Comparison of ENCODE assay signal across 1 cellular context in the genomic region with DNA sequence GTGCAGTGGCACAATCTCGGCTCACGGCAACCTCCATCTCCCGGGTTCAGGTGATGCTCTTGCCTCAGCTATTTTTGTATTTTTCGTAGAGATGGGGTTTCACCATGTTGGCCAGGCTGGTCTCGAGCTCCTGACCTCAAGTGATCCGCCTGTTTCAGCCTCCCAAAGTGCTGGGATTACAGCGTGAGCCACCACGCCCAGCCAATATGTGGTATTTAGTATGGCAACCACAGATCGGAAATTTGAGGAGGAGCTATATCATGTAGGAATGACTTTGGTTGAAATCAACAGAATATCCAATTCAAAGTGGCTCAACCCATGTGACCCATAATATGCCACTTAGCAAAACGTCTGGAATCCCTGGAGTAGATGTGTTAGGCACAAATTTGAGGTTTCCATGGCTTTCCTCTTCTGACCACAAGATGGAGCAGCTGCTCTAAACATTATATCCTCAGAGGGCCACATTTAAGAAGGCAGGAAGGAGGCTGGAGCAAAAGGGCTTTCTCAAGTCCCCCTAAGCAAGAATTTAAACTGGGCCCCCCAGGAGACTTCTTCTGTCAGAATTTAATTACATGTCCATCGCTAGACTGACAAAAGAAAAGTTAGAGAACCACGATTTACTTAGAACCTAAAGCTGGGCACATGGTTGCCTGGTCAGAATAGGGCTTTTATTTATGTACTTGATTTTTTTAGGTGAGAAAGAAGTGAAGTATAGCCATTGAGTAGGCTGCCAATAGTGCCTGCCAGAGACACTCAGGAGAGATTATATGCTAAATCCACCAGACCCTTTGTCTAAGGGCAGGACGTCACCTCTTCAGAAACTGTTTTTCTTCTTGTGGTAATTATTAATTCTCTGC.
TF ChIP-seq lines count a peak whose summit lies in the region.

No MANE protein-coding gene starts in this region.

TF ChIP-seq in K562, 482 proteins besides CTCF, POLR2A, EP300 and RAD21 (continued from another document):
- TF ChIP-seq ZNF395 (CRISPR knock-in tag; IDR thresholded peaks at IDR 0.05) (no peak), DEAF1 (CRISPR knock-in tag; IDR thresholded peaks at IDR 0.05) (peak; percentile 82), SMAD1 (IDR thresholded peaks at IDR 0.05; ENCODE audit: low read depth, low read length, partially characterized antibody) (no peak), NELFE (IDR thresholded peaks at IDR 0.05; ENCODE audit: insufficient read depth, insufficient read length) (no peak), HDAC3 (IDR thresholded peaks at IDR 0.05; ENCODE audit: borderline replicate concordance, partially characterized antibody) (peak; percentile 12), PCBP2 (IDR thresholded peaks at IDR 0.05; ENCODE audit: low read depth, low read length, poor library complexity, severe bottlenecking) (no peak), STAG1 (CRISPR knock-in tag; IDR thresholded peaks at IDR 0.05; ENCODE audit: borderline replicate concordance) (peak; percentile 63; the same call in 1 of the 2 replicates)
- TF ChIP-seq, protein P1, sequence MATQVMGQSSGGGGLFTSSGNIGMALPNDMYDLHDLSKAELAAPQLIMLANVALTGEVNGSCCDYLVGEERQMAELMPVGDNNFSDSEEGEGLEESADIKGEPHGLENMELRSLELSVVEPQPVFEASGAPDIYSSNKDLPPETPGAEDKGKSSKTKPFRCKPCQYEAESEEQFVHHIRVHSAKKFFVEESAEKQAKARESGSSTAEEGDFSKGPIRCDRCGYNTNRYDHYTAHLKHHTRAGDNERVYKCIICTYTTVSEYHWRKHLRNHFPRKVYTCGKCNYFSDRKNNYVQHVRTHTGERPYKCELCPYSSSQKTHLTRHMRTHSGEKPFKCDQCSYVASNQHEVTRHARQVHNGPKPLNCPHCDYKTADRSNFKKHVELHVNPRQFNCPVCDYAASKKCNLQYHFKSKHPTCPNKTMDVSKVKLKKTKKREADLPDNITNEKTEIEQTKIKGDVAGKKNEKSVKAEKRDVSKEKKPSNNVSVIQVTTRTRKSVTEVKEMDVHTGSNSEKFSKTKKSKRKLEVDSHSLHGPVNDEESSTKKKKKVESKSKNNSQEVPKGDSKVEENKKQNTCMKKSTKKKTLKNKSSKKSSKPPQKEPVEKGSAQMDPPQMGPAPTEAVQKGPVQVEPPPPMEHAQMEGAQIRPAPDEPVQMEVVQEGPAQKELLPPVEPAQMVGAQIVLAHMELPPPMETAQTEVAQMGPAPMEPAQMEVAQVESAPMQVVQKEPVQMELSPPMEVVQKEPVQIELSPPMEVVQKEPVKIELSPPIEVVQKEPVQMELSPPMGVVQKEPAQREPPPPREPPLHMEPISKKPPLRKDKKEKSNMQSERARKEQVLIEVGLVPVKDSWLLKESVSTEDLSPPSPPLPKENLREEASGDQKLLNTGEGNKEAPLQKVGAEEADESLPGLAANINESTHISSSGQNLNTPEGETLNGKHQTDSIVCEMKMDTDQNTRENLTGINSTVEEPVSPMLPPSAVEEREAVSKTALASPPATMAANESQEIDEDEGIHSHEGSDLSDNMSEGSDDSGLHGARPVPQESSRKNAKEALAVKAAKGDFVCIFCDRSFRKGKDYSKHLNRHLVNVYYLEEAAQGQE (CRISPR knock-in tag; IDR thresholded peaks at IDR 0.05; ENCODE audit: low read depth): no peak
- TF ChIP-seq, protein P2, sequence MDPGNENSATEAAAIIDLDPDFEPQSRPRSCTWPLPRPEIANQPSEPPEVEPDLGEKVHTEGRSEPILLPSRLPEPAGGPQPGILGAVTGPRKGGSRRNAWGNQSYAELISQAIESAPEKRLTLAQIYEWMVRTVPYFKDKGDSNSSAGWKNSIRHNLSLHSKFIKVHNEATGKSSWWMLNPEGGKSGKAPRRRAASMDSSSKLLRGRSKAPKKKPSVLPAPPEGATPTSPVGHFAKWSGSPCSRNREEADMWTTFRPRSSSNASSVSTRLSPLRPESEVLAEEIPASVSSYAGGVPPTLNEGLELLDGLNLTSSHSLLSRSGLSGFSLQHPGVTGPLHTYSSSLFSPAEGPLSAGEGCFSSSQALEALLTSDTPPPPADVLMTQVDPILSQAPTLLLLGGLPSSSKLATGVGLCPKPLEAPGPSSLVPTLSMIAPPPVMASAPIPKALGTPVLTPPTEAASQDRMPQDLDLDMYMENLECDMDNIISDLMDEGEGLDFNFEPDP (CRISPR knock-in tag; IDR thresholded peaks at IDR 0.05): no peak
